18 cellular contexts compared by ENCODE assay signal in genomic region chr15:90049030-90049429, GRCh38. TPM values are rescaled to one million over a fixed set of nuclear protein-coding genes. Genes with fewer than 3 reads are reported as not detected.
DNase-seq lines count a peak whose midpoint lies in the region; ATAC-seq, FAIRE-seq and TF ChIP-seq lines count a peak whose summit lies in the region.
"Had no signal": no experiment of that assay in that cellular context is flagged by ENCODE, and none has a peak within 500 bp of the region (broad histone marks: within the 10 kb centered on the region; RNA-seq: fewer than 3 reads in every experiment).

No MANE protein-coding gene starts in this region.

- H3K9me3 ChIP-seq in IMR-90 (ENCODE audit: control insufficient read depth, insufficient read depth, low read length) (no peaks in the 10 kb centered on the region), HepG2 (ENCODE audit: low read length) (no peaks in the 10 kb centered on the region)

- POLR2A ChIA-PET in IMR-90 (lab: Charles Lee; ENCODE audit: unreplicated experiment) = no interaction called here
- POLR2A ChIA-PET in HepG2 (lab: Yijun Ruan, JAX) = no interaction called here

- H3K36me3 ChIP-seq in IMR-90 (ENCODE audit: control insufficient read depth, insufficient read depth, low read length) (no peaks in the 10 kb centered on the region), HepG2 (replicated peaks in 1 of 2; ENCODE audit: control insufficient read depth in 1 of 2, insufficient read depth in 2 of 2, low read length in 2 of 2) (peaks cover 2 to 3% of the 10 kb centered on the region in 2 experiments; a peak in 1 of 5 replicates)

- H2BK120ac ChIP-seq in IMR-90 (ENCODE audit: low read depth, low read length) = no peak overlapping the region

- no peak overlapping the region for H4K8ac ChIP-seq in IMR-90 (ENCODE audit: low read depth in 2 of 2, low read length in 2 of 2)

- H3K4me3 ChIP-seq in IMR-90 (ENCODE audit: insufficient read depth, low read depth, low read length) (no peak overlapping the region), HepG2 (replicated peaks in 1 of 3; ENCODE audit: insufficient read depth in 1 of 3, low read depth in 2 of 3, low read length in 3 of 3) (no peak overlapping the region)

- TF ChIP-seq POLR2A in IMR-90 (IDR thresholded peaks at IDR 0.05; ENCODE audit: low read depth, low read length) (no peak), HepG2 (IDR thresholded peaks at IDR 0.05; ENCODE audit: insufficient read depth in 1 of 2, low read depth in 2 of 2, low read length in 2 of 2) (no peak)

- no peak overlapping the region for H3K9ac ChIP-seq in IMR-90 (ENCODE audit: low read depth, low read length)
- H3K9ac ChIP-seq in HepG2 (ENCODE audit: insufficient read depth, low read depth, low read length) = no peak overlapping the region

- H3K27me3 Mint-ChIP-seq in stimulated activated naive B cell treated with anti-CD40 and anti-IgM and Interleukin-4, amounts not matched to agents 10 μg/mL and 1 μg/mL and 100 μg/mL, for 72 hours = no peaks in the 10 kb centered on the region
- peaks cover 0 to 2% (median 0%) of the 10 kb centered on the region in 3 donors for H3K27me3 Mint-ChIP-seq in immature natural killer cell (ENCODE audit: low read depth in 3 of 3)
- H3K27me3 Mint-ChIP-seq: CD4-positive, CD25-positive, alpha-beta regulatory T cell had no signal

- intact Hi-C loops in IMR-90 (cut with micrococcal nuclease) = no loop called here
- intact Hi-C loops in HepG2 (cut with micrococcal nuclease; ENCODE audit: unreplicated experiment) = no loop called here

- H2BK20ac ChIP-seq in IMR-90 (ENCODE audit: low read depth, low read length) = no peak overlapping the region

- dilution Hi-C loops in IMR-90 (cut with HindIII; ENCODE audit: low sequenced_read_pairs, unreplicated experiment) = no loop called here

- TF ChIP-seq RAD21 in IMR-90 (IDR thresholded peaks at IDR 0.05; ENCODE audit: low read length) (no peak), HepG2 (CRISPR knock-in tag; IDR thresholded peaks at IDR 0.05) (no peak)

- no peak overlapping the region for H4K91ac ChIP-seq in IMR-90 (ENCODE audit: insufficient read depth, low read depth, low read length)

- H4K20me1 ChIP-seq in IMR-90 (ENCODE audit: insufficient read depth, low read length) = peaks cover 36% of the 10 kb centered on the region
- H4K20me1 ChIP-seq in HepG2 (ENCODE audit: insufficient read depth, low read length) = peaks cover 6% of the 10 kb centered on the region; the same call in 1 of the 2 replicates

- no peak overlapping the region for H3K56ac ChIP-seq in IMR-90 (ENCODE audit: extremely low read depth, insufficient read depth, low read length)

- no peak for TF ChIP-seq EP300 in HepG2 (IDR thresholded peaks at IDR 0.05; ENCODE audit: low read depth in 2 of 2, low read length in 2 of 2)
- TF ChIP-seq EP300 in HepG2 (CRISPR knock-in tag; IDR thresholded peaks at IDR 0.05; ENCODE audit: borderline replicate concordance) = no peak

- H3K4me2 ChIP-seq in IMR-90 (ENCODE audit: low read depth, low read length) (no peak overlapping the region), HepG2 (ENCODE audit: low read depth, low read length) (no peak overlapping the region)

- BruUV-seq in IMR-90 (replicated peaks; lab: Mats Ljungman, UMichigan) (no TSS peak), HepG2 (replicated peaks; lab: Mats Ljungman, UMichigan) (no TSS peak)

- peak overlapping the region; percentile 81 for H3K27ac Mint-ChIP-seq in stimulated activated naive B cell treated with anti-CD40 and anti-IgM and Interleukin-4, amounts not matched to agents 10 μg/mL and 1 μg/mL and 100 μg/mL, for 72 hours
- H3K27ac Mint-ChIP-seq in immature natural killer cell = peak overlapping the region in 2 of 6 donors; percentile 7 to 58

- peaks cover 0 to 2% of the 10 kb centered on the region in 2 donors for H3K9me3 Mint-ChIP-seq in stimulated activated naive B cell treated with anti-CD40 and anti-IgM and Interleukin-4, amounts not matched to agents 10 μg/mL and 1 μg/mL and 100 μg/mL, for 72 hours
- H3K9me3 Mint-ChIP-seq in immature natural killer cell = no peaks in the 10 kb centered on the region

- H3K14ac ChIP-seq in IMR-90 (replicated peaks; ENCODE audit: low read depth, low read length) = no peak overlapping the region

- WGBS in IMR-90 (ENCODE audit: extremely low coverage in 2 of 2, insufficient read length in 1 of 2), 2 experiments = 100% methylated on average over 3 of the region's 5 CpGs; no CpG with 5 or more reads in 1 of the 2 experiments
- 100% methylated on average over 2 of the region's 5 CpGs for WGBS in HepG2 (ENCODE audit: low lambda C conversion rate)

- FAIRE-seq in HepG2 (lab: Jason Lieb, UNC) = no peak
- FAIRE-seq: G401.6 had no signal

- ATAC-seq in IMR-90 (ENCODE audit: low read depth) (no peak), HepG2 (no peak), HG03442 (IDR thresholded peaks at IDR 0.05; ENCODE audit: unreplicated experiment) (no peak)
- ATAC-seq in stimulated activated naive B cell treated with anti-CD40 and anti-IgM and Interleukin-4, amounts not matched to agents 10 μg/mL and 1 μg/mL and 100 μg/mL, for 72 hours (replicated peaks) = no peak
- ATAC-seq: PC-3 had no signal

- no peak overlapping the region for H2BK15ac ChIP-seq in IMR-90 (ENCODE audit: low read depth, low read length)

- H3K27me3 ChIP-seq in IMR-90 (ENCODE audit: control insufficient read depth, insufficient read depth, low read length) (no peaks in the 10 kb centered on the region), HepG2 (ENCODE audit: control insufficient read depth in 1 of 2, insufficient read depth in 2 of 2, low read length in 2 of 2) (no peaks in the 10 kb centered on the region)

- peaks cover 32% of the 10 kb centered on the region for H3K9me1 ChIP-seq in IMR-90 (ENCODE audit: insufficient read depth, low read length)

- no peak for TF ChIP-seq CTCF in IMR-90 (conservative IDR thresholded peaks at IDR 0.05; ENCODE audit: low read depth, low read length)
- no peak for TF ChIP-seq CTCF in HepG2 (CRISPR knock-in tag; IDR thresholded peaks at IDR 0.05)

- H3K4me1 Mint-ChIP-seq in stimulated activated naive B cell treated with anti-CD40 and anti-IgM and Interleukin-4, amounts not matched to agents 10 μg/mL and 1 μg/mL and 100 μg/mL, for 72 hours = peaks cover 49 to 88% of the 10 kb centered on the region in 2 donors
- H3K4me1 Mint-ChIP-seq in immature natural killer cell = peaks cover 56 to 61% of the 10 kb centered on the region in 2 donors

- H4K5ac ChIP-seq in IMR-90 (ENCODE audit: low read depth, low read length) = no peak overlapping the region

- no peak overlapping the region for H3K23ac ChIP-seq in IMR-90 (ENCODE audit: low read depth, low read length)

- peak; percentile 40 for DNase-seq in IMR-90
- peak; percentile 28 for DNase-seq in amniotic epithelial cell (ENCODE audit: low read depth)
- DNase-seq in HepG2 (ENCODE audit: low spot score) = no peak
- DNase-seq in stimulated activated naive B cell treated with anti-CD40 and anti-IgM and Interleukin-4, amounts not matched to agents 10 μg/mL and 1 μg/mL and 100 μg/mL, for 72 hours = no peak
- DNase-seq in activated CD4-positive, CD25-positive, alpha-beta regulatory T cell treated with anti-CD3 and anti-CD28 coated beads, Interleukin-2, amount 50 U/mL, for 72 hours = no peak
- no peak for DNase-seq in immature natural killer cell
- DNase-seq in NCI-H345 treated with DMSO at 0.1 percent for 48 hours (lab: John Stamatoyannopoulos, UW; ENCODE audit: unreplicated experiment) = no peak
- DNase-seq: CD4-positive, CD25-positive, alpha-beta regulatory T cell; COR-L47; DMS 273 treated with DMSO at 0.1 percent for 48 hours; DND-41; NCI-H1417 treated with DMSO at 0.1 percent for 48 hours; NCI-H187 treated with DMSO at 0.1 percent for 48 hours; NCI-H524; NCI-H82; PC-3 had no signal

- no peak overlapping the region for H2AFZ ChIP-seq in IMR-90 (replicated peaks; ENCODE audit: low read length, poor library complexity)
- no peak overlapping the region for H2AFZ ChIP-seq in HepG2 (ENCODE audit: low read length)

- H3K27ac ChIP-seq in IMR-90 (ENCODE audit: insufficient read depth, low read length) = no peak overlapping the region
- no peak overlapping the region for H3K27ac ChIP-seq in HepG2 (ENCODE audit: extremely low read length, insufficient read depth, low read length)

- no peak overlapping the region for H3K4me3 Mint-ChIP-seq in stimulated activated naive B cell treated with anti-CD40 and anti-IgM and Interleukin-4, amounts not matched to agents 10 μg/mL and 1 μg/mL and 100 μg/mL, for 72 hours
- H3K4me3 Mint-ChIP-seq in immature natural killer cell = no peak overlapping the region
- H3K4me3 Mint-ChIP-seq: CD4-positive, CD25-positive, alpha-beta regulatory T cell had no signal

- no peak overlapping the region for H3K18ac ChIP-seq in IMR-90 (ENCODE audit: low read depth, low read length)

- in situ Hi-C loops in IMR-90 (cut with MboI; ENCODE audit: low sequenced_read_pairs) = no loop called here
- in situ Hi-C loops in HepG2 (cut with HindIII; ENCODE audit: extremely low pct_ligation_motif_present, low pct_unique_long_range_greater_than_20kb) = no loop called here

- H2AK5ac ChIP-seq in IMR-90 (ENCODE audit: low read depth, low read length) = no peak overlapping the region

- peaks cover 24 to 73% of the 10 kb centered on the region in 2 experiments for H3K79me1 ChIP-seq in IMR-90 (ENCODE audit: low read depth in 1 of 2, low read length in 2 of 2)

- no peak overlapping the region for H3K4ac ChIP-seq in IMR-90 (ENCODE audit: low read depth, low read length)

- CTCF ChIA-PET in IMR-90 (lab: Yijun Ruan, JAX) = interaction anchor here (1.4 kb wide), 1 partner anchor 12 kb away, joined by 3 read pairs; no protein-coding TSS in a partner anchor
- CTCF ChIA-PET in HepG2 (lab: Yijun Ruan, JAX; ENCODE audit: low intra/inter-chr PET ratio, low total read pairs) = no interaction called here

- no peak overlapping the region for H2AK9ac ChIP-seq in IMR-90 (replicated peaks; ENCODE audit: low read depth, low read length, poor library complexity)

- peaks cover 10 to 31% of the 10 kb centered on the region in 2 donors for H3K36me3 Mint-ChIP-seq in stimulated activated naive B cell treated with anti-CD40 and anti-IgM and Interleukin-4, amounts not matched to agents 10 μg/mL and 1 μg/mL and 100 μg/mL, for 72 hours
- H3K36me3 Mint-ChIP-seq in immature natural killer cell = peaks cover 0 to 4% (median 3%) of the 10 kb centered on the region in 3 donors

- H2BK5ac ChIP-seq in IMR-90 (ENCODE audit: low read depth, low read length, poor library complexity, severe bottlenecking) = no peak overlapping the region

- H3K79me2 ChIP-seq in HepG2 (ENCODE audit: insufficient read depth, low read length) = peaks cover 4% of the 10 kb centered on the region

- peaks cover 6% of the 10 kb centered on the region for H3K4me1 ChIP-seq in IMR-90 (ENCODE audit: control insufficient read depth, insufficient read depth, low read length)
- peaks cover 14% of the 10 kb centered on the region for H3K4me1 ChIP-seq in HepG2 (ENCODE audit: insufficient read depth, low read length)

RNA-seq across cellular contexts. Expression of gene ZNF710, which starts 47.9 kb away (rescaled TPM):
- total RNA-seq in IMR-90 (2012; rRNA removed) (8.2 and 8.9 TPM in 2 replicates), HepG2 (2016; rRNA removed; fragmentation: Illumina TruSeq; extraction: Trizol) (15.0 and 20.6 TPM in 2 replicates)
- polyA plus RNA-seq in IMR-90 (2012; rRNA removed) (7.6 and 9.2 TPM in 2 replicates), HepG2 (2011; rRNA removed) (4.7 and 5.8 TPM in 2 replicates), immature natural killer cell (1 to 10 TPM; 1.7 to 3.4 (median 2.3) TPM)
- 4.4 and 6.6 TPM in 2 replicates for polyA plus RNA-seq in IMR-90 (2012; cell fraction: cytosol; rRNA removed)
- 12.5 and 18.6 TPM in 2 replicates for polyA plus RNA-seq in IMR-90 (2012; cell fraction: nucleus; rRNA removed; ENCODE audit: low replicate concordance)
- total RNA-seq in HepG2 (2016; cell fraction: cytosol; rRNA removed; fragmentation: Illumina TruSeq; extraction: Trizol; ENCODE audit: low read depth) = 7.6 and 7.9 TPM in 2 replicates
- 12.0 and 18.4 TPM in 2 replicates for total RNA-seq in HepG2 (2016; cell fraction: insoluble cytoplasmic fraction; rRNA removed; fragmentation: Illumina TruSeq; extraction: Trizol)
- 15.9 and 16.0 TPM in 2 replicates for total RNA-seq in HepG2 (2016; cell fraction: membrane; rRNA removed; fragmentation: Illumina TruSeq; extraction: Trizol)
- 9.6 and 12.6 TPM in 2 replicates for total RNA-seq in HepG2 (2016; cell fraction: nucleus; rRNA removed; fragmentation: Illumina TruSeq; extraction: Trizol)
- polyA plus RNA-seq in HepG2 (2011; cell fraction: cytosol; rRNA removed) = 4.2 and 5.3 TPM in 2 replicates
- polyA plus RNA-seq in HepG2 (2011; cell fraction: nucleus; rRNA removed) = 9.8 and 12.1 TPM in 2 replicates
- polyA plus RNA-seq in HepG2 (2012) = 18.0 and 18.4 TPM in 2 replicates
- 4.1 and 5.2 TPM in 2 replicates for polyA plus RNA-seq in HepG2 (2016; cell fraction: cytosol; fragmentation: Illumina TruSeq; extraction: Trizol; ENCODE audit: low read depth)
- 18.4 and 27.3 TPM in 2 replicates for polyA plus RNA-seq in HepG2 (2016; cell fraction: insoluble cytoplasmic fraction; fragmentation: Illumina TruSeq; extraction: Trizol; ENCODE audit: low read depth)
- 13.8 and 17.5 TPM in 2 replicates for polyA plus RNA-seq in HepG2 (2016; cell fraction: membrane; fragmentation: Illumina TruSeq; extraction: Trizol; ENCODE audit: low read depth)
- 30.8 and 43.0 TPM in 2 replicates for polyA plus RNA-seq in HepG2 (2016; cell fraction: nucleus; fragmentation: Illumina TruSeq; extraction: Trizol; ENCODE audit: insufficient read depth, low read depth)
- 14.3 and 17.4 TPM in 2 replicates for polyA minus RNA-seq in HepG2 (2011; rRNA and poly(A)+ RNA removed; ENCODE audit: low replicate concordance)
- polyA minus RNA-seq in HepG2 (2011; cell fraction: cytosol; rRNA and poly(A)+ RNA removed) = 7.8 and 14.2 TPM in 2 replicates
- 5.2 and 7.0 TPM in 2 replicates for polyA minus RNA-seq in HepG2 (2011; cell fraction: nucleus; rRNA and poly(A)+ RNA removed)

RNA-seq across cellular contexts. Expression of gene IDH2, which starts 53.2 kb away (rescaled TPM):
- total RNA-seq in IMR-90 (2012; rRNA removed) = 87.2 and 118 TPM in 2 replicates
- 84.2 and 84.9 TPM in 2 replicates for polyA plus RNA-seq in IMR-90 (2012; rRNA removed)
- polyA plus RNA-seq in IMR-90 (2012; cell fraction: cytosol; rRNA removed) = 49.5 and 94.7 TPM in 2 replicates
- 37.6 and 62.1 TPM in 2 replicates for polyA plus RNA-seq in IMR-90 (2012; cell fraction: nucleus; rRNA removed; ENCODE audit: low replicate concordance)
- total RNA-seq in HepG2 (2016; rRNA removed; fragmentation: Illumina TruSeq; extraction: Trizol) = 120 and 121 TPM in 2 replicates
- total RNA-seq in HepG2 (2016; cell fraction: cytosol; rRNA removed; fragmentation: Illumina TruSeq; extraction: Trizol; ENCODE audit: low read depth) = 37.5 and 39.4 TPM in 2 replicates
- total RNA-seq in HepG2 (2016; cell fraction: insoluble cytoplasmic fraction; rRNA removed; fragmentation: Illumina TruSeq; extraction: Trizol) = 108 and 124 TPM in 2 replicates
- 87.3 and 98.2 TPM in 2 replicates for total RNA-seq in HepG2 (2016; cell fraction: membrane; rRNA removed; fragmentation: Illumina TruSeq; extraction: Trizol)
- total RNA-seq in HepG2 (2016; cell fraction: nucleus; rRNA removed; fragmentation: Illumina TruSeq; extraction: Trizol) = 50.6 and 54.5 TPM in 2 replicates
- 132 and 145 TPM in 2 replicates for polyA plus RNA-seq in HepG2 (2011; rRNA removed)
- polyA plus RNA-seq in HepG2 (2011; cell fraction: cytosol; rRNA removed) = 85.2 and 137 TPM in 2 replicates
- 62.9 and 78.0 TPM in 2 replicates for polyA plus RNA-seq in HepG2 (2011; cell fraction: nucleus; rRNA removed)
- polyA plus RNA-seq in HepG2 (2012) = 57.4 and 73.4 TPM in 2 replicates
- polyA plus RNA-seq in HepG2 (2016; cell fraction: cytosol; fragmentation: Illumina TruSeq; extraction: Trizol; ENCODE audit: low read depth) = 63.2 and 73.9 TPM in 2 replicates
- 130 and 145 TPM in 2 replicates for polyA plus RNA-seq in HepG2 (2016; cell fraction: insoluble cytoplasmic fraction; fragmentation: Illumina TruSeq; extraction: Trizol; ENCODE audit: low read depth)
- 84.9 and 106 TPM in 2 replicates for polyA plus RNA-seq in HepG2 (2016; cell fraction: membrane; fragmentation: Illumina TruSeq; extraction: Trizol; ENCODE audit: low read depth)
- polyA plus RNA-seq in HepG2 (2016; cell fraction: nucleus; fragmentation: Illumina TruSeq; extraction: Trizol; ENCODE audit: insufficient read depth, low read depth) = 97.9 and 110 TPM in 2 replicates
- polyA minus RNA-seq in HepG2 (2011; rRNA and poly(A)+ RNA removed; ENCODE audit: low replicate concordance) = 34.4 and 160 TPM in 2 replicates
- 67.1 and 76.1 TPM in 2 replicates for polyA minus RNA-seq in HepG2 (2011; cell fraction: cytosol; rRNA and poly(A)+ RNA removed)
- polyA minus RNA-seq in HepG2 (2011; cell fraction: nucleus; rRNA and poly(A)+ RNA removed) = 14.7 and 18.4 TPM in 2 replicates
- 100 to 1,000 TPM; 160 to 330 (median 218) TPM for polyA plus RNA-seq in immature natural killer cell

Comparison
In these comparisons a context has a peak if more than half of its experiments do, and no peak if none do; other contexts are left out.
1. DNase-seq: peak in IMR-90 (single experiment) and amniotic epithelial cell (single experiment); none in HepG2 (single experiment), stimulated activated naive B cell treated with anti-CD40 and anti-IgM and Interleukin-4, amounts not matched to agents 10 μg/mL and 1 μg/mL and 100 μg/mL, for 72 hours (single experiment), activated CD4-positive, CD25-positive, alpha-beta regulatory T cell treated with anti-CD3 and anti-CD28 coated beads, Interleukin-2, amount 50 U/mL, for 72 hours (single experiment), immature natural killer cell (0 of 3) and NCI-H345 treated with DMSO at 0.1 percent for 48 hours (single experiment).